Comparison of ENCODE assay signal across 34 cellular contexts in genomic region chr20:63868264-63868663, GRCh38. TPM values are rescaled to one million over a fixed set of nuclear protein-coding genes. Genes with fewer than 3 reads are reported as not detected.
DNase-seq lines count a peak whose midpoint lies in the region; TF ChIP-seq lines count a peak whose summit lies in the region.
"Had no signal": no experiment of that assay in that cellular context is flagged by ENCODE, and none has a peak within 500 bp of the region (broad histone marks: within the 10 kb centered on the region; RNA-seq: fewer than 3 reads in every experiment).

No MANE protein-coding gene starts in this region.

- peaks cover 29% of the 10 kb centered on the region for H3K4me1 Mint-ChIP-seq in activated CD4-positive, alpha-beta T cell treated with anti-CD3 and anti-CD28 coated beads, Interleukin-2, amount 10 ng/mL, durations not matched to agents 24 days and 14 days
- H3K4me1 Mint-ChIP-seq in Calu3 (ENCODE audit: low read depth, unreplicated experiment): peaks cover 10% of the 10 kb centered on the region
- peaks cover 24% of the 10 kb centered on the region for H3K4me1 Mint-ChIP-seq in activated T-helper 2 cell treated with anti-CD3 and anti-CD28 coated beads, Interferon-gamma antibody, Interleukin-2, Interleukin-4, amounts not matched to agents 10 μg/mL and 5 μg/mL and 100 μg/mL, durations not matched to agents 14 hours and 24 hours and 36 hours (ENCODE audit: low read depth)
- H3K4me1 Mint-ChIP-seq in neural crest cell: peaks cover 22% of the 10 kb centered on the region

- H3K27ac ChIP-seq in WERI-Rb-1 (no peak overlapping the region), esophagus squamous epithelium (no peak overlapping the region)
- H3K27ac ChIP-seq: 22Rv1, ascending aorta, gastroesophageal sphincter, stomach, thyroid gland had no signal

- no peak overlapping the region for H3K27ac Mint-ChIP-seq in activated CD4-positive, alpha-beta T cell treated with anti-CD3 and anti-CD28 coated beads, Interleukin-2, amount 10 ng/mL, durations not matched to agents 24 days and 14 days
- peak overlapping the region; percentile 6 for H3K27ac Mint-ChIP-seq in Calu3 (ENCODE audit: unreplicated experiment)
- H3K27ac Mint-ChIP-seq in activated T-helper 2 cell treated with anti-CD3 and anti-CD28 coated beads, Interferon-gamma antibody, Interleukin-2, Interleukin-4, amounts not matched to agents 10 μg/mL and 5 μg/mL and 100 μg/mL, durations not matched to agents 14 hours and 24 hours and 36 hours: peak overlapping the region; percentile 0
- no peak overlapping the region for H3K27ac Mint-ChIP-seq in neural crest cell (ENCODE audit: unreplicated experiment)
- H3K27ac Mint-ChIP-seq: activated naive CD8-positive, alpha-beta T cell treated with anti-CD3 and anti-CD28 coated beads, Interleukin-2, amount 10 ng/mL, durations not matched to agents 7 days and 5 days; activated T-helper 17 cell treated with anti-CD3 and anti-CD28 coated beads, Interleukin-2, amount 50 U/mL, for 72 hours had no signal

- TSS peak; percentile 12 for BruUV-seq in Calu3 (replicated peaks; lab: Mats Ljungman, UMichigan)

- H3K27me3 ChIP-seq in WERI-Rb-1 (ENCODE audit: insufficient read depth, low read depth, severe bottlenecking) (no peaks in the 10 kb centered on the region), esophagus squamous epithelium (no peaks in the 10 kb centered on the region)
- H3K27me3 ChIP-seq: ascending aorta, gastroesophageal sphincter, MG63, stomach, thyroid gland had no signal

- H3K4me3 ChIP-seq in WERI-Rb-1 (ENCODE audit: low read depth, low read length) (no peak overlapping the region), esophagus squamous epithelium (no peak overlapping the region)
- H3K4me3 ChIP-seq: ascending aorta, gastroesophageal sphincter, MG63, stomach, thyroid gland had no signal

- H3K36me3 ChIP-seq in WERI-Rb-1: no peaks in the 10 kb centered on the region
- H3K36me3 ChIP-seq in esophagus squamous epithelium: peaks cover 5 to 58% (median 25%) of the 10 kb centered on the region in 3 donors

- intact Hi-C loops in activated CD4-positive, alpha-beta T cell treated with anti-CD3 and anti-CD28 coated beads, Interleukin-2, amount 10 ng/mL, durations not matched to agents 24 days and 14 days (cut with micrococcal nuclease): loop anchor here (10.0 kb wide), 1 partner anchor 197 kb away; the partner anchor contains the start of gene TCEA2
- intact Hi-C loops in Calu3 (cut with micrococcal nuclease; ENCODE audit: unreplicated experiment): loop anchor here (10.0 kb wide), 1 partner anchor 153 kb away; no protein-coding TSS in a partner anchor
- intact Hi-C loops in activated T-helper 2 cell treated with anti-CD3 and anti-CD28 coated beads, Interferon-gamma antibody, Interleukin-2, Interleukin-4, amounts not matched to agents 10 μg/mL and 5 μg/mL and 100 μg/mL, durations not matched to agents 14 hours and 24 hours and 36 hours (cut with micrococcal nuclease): loop anchor here (5.0 to 10.0 kb wide), 4 partner anchors 81 to 233 kb away; partner anchors contain the start of genes LIME1, SAMD10 and SLC2A4RG
- intact Hi-C loops in esophagus squamous epithelium (cut with DNase I): no loop called here

- no peaks in the 10 kb centered on the region for H3K9me3 Mint-ChIP-seq in activated CD4-positive, alpha-beta T cell treated with anti-CD3 and anti-CD28 coated beads, Interleukin-2, amount 10 ng/mL, durations not matched to agents 24 days and 14 days
- H3K9me3 Mint-ChIP-seq in Calu3 (ENCODE audit: low read depth, unreplicated experiment): no peaks in the 10 kb centered on the region
- no peaks in the 10 kb centered on the region for H3K9me3 Mint-ChIP-seq in activated T-helper 2 cell treated with anti-CD3 and anti-CD28 coated beads, Interferon-gamma antibody, Interleukin-2, Interleukin-4, amounts not matched to agents 10 μg/mL and 5 μg/mL and 100 μg/mL, durations not matched to agents 14 hours and 24 hours and 36 hours
- no peaks in the 10 kb centered on the region for H3K9me3 Mint-ChIP-seq in neural crest cell
- H3K9me3 Mint-ChIP-seq: activated naive CD8-positive, alpha-beta T cell treated with anti-CD3 and anti-CD28 coated beads, Interleukin-2, amount 10 ng/mL, durations not matched to agents 7 days and 5 days; activated T-helper 17 cell treated with anti-CD3 and anti-CD28 coated beads, Interleukin-2, amount 50 U/mL, for 72 hours; immature natural killer cell; memory B cell had no signal

- 89 to 90% methylated on average over 5 of the region's 5 CpGs for WGBS in esophagus squamous epithelium, 2 donors

- DNase-seq in activated CD4-positive, alpha-beta T cell treated with anti-CD3 and anti-CD28 coated beads, Interleukin-2, amount 10 ng/mL, durations not matched to agents 24 days and 14 days: no peak
- DNase-seq in activated CD4-positive, alpha-beta T cell treated with anti-CD3 and anti-CD28 coated beads for 48 hours: no peak
- DNase-seq in Calu3 (no peak), neural crest cell (ENCODE audit: low read depth, low spot score) (no peak), WERI-Rb-1 (no peak), esophagus squamous epithelium (lab: John Stamatoyannopoulos, UW) (no peak), D341Med (ENCODE audit: low spot score) (no peak)
- no peak for DNase-seq in activated T-helper 2 cell treated with anti-CD3 and anti-CD28 coated beads, Interferon-gamma antibody, Interleukin-2, Interleukin-4, amounts not matched to agents 10 μg/mL and 5 μg/mL and 100 μg/mL, durations not matched to agents 14 hours and 24 hours and 36 hours (ENCODE audit: low spot score)
- DNase-seq: activated CD4-positive, alpha-beta T cell treated with anti-CD3 and anti-CD28 coated beads for 1 hour; activated naive CD8-positive, alpha-beta T cell treated with anti-CD3 and anti-CD28 coated beads, Interleukin-2, amount 10 ng/mL, durations not matched to agents 7 days and 5 days; CD4-positive, alpha-beta memory T cell; central memory CD4-positive, alpha-beta T cell; dermis blood vessel endothelial cell; hippocampal formation; immature natural killer cell; left colon; MG63; NCI-H1417; NCI-H2081 treated with DMSO at 0.1 percent for 48 hours; NCI-H345; occipital lobe; small intestine; stomach; T-helper 1 cell; thyroid gland had no signal

- TF ChIP-seq POLR2A in esophagus squamous epithelium (IDR thresholded peaks at IDR 0.05): no peak

- H3K4me1 ChIP-seq in esophagus squamous epithelium: peaks cover 19 to 57% (median 32%) of the 10 kb centered on the region in 3 donors

- H3K9me3 ChIP-seq in WERI-Rb-1 (ENCODE audit: severe bottlenecking) (no peaks in the 10 kb centered on the region), esophagus squamous epithelium (no peaks in the 10 kb centered on the region)
- H3K9me3 ChIP-seq: ascending aorta, gastroesophageal sphincter, MG63, stomach, thyroid gland had no signal

- H3K36me3 Mint-ChIP-seq in activated CD4-positive, alpha-beta T cell treated with anti-CD3 and anti-CD28 coated beads, Interleukin-2, amount 10 ng/mL, durations not matched to agents 24 days and 14 days (ENCODE audit: low read depth): peaks cover 47% of the 10 kb centered on the region
- H3K36me3 Mint-ChIP-seq in Calu3 (ENCODE audit: insufficient read depth, unreplicated experiment): peaks cover 100% of the 10 kb centered on the region
- H3K36me3 Mint-ChIP-seq in activated T-helper 2 cell treated with anti-CD3 and anti-CD28 coated beads, Interferon-gamma antibody, Interleukin-2, Interleukin-4, amounts not matched to agents 10 μg/mL and 5 μg/mL and 100 μg/mL, durations not matched to agents 14 hours and 24 hours and 36 hours (ENCODE audit: low read depth): peaks cover 42% of the 10 kb centered on the region
- peaks cover 4% of the 10 kb centered on the region for H3K36me3 Mint-ChIP-seq in neural crest cell (ENCODE audit: low read depth)

- peak overlapping the region; percentile 28 for H3K4me3 Mint-ChIP-seq in activated CD4-positive, alpha-beta T cell treated with anti-CD3 and anti-CD28 coated beads, Interleukin-2, amount 10 ng/mL, durations not matched to agents 24 days and 14 days
- H3K4me3 Mint-ChIP-seq in Calu3 (ENCODE audit: low read depth, unreplicated experiment) (peak overlapping the region; percentile 0), neural crest cell (peak overlapping the region; percentile 69)
- H3K4me3 Mint-ChIP-seq in activated T-helper 2 cell treated with anti-CD3 and anti-CD28 coated beads, Interferon-gamma antibody, Interleukin-2, Interleukin-4, amounts not matched to agents 10 μg/mL and 5 μg/mL and 100 μg/mL, durations not matched to agents 14 hours and 24 hours and 36 hours (ENCODE audit: low read depth): no peak overlapping the region
- H3K4me3 Mint-ChIP-seq: activated naive CD8-positive, alpha-beta T cell treated with anti-CD3 and anti-CD28 coated beads, Interleukin-2, amount 10 ng/mL, durations not matched to agents 7 days and 5 days; activated T-helper 17 cell treated with anti-CD3 and anti-CD28 coated beads, Interleukin-2, amount 50 U/mL, for 72 hours; immature natural killer cell; memory B cell had no signal

- TF ChIP-seq CTCF in Calu3 (IDR thresholded peaks at IDR 0.05; ENCODE audit: unreplicated experiment): no peak
- TF ChIP-seq CTCF in neural crest cell (conservative IDR thresholded peaks at IDR 0.05): no peak
- no peak for TF ChIP-seq CTCF in WERI-Rb-1 (IDR thresholded peaks at IDR 0.05; ENCODE audit: low read depth, low read length)
- no peak for TF ChIP-seq CTCF in esophagus squamous epithelium (IDR thresholded peaks at IDR 0.05)

- H3K27me3 Mint-ChIP-seq in activated CD4-positive, alpha-beta T cell treated with anti-CD3 and anti-CD28 coated beads, Interleukin-2, amount 10 ng/mL, durations not matched to agents 24 days and 14 days: no peaks in the 10 kb centered on the region
- H3K27me3 Mint-ChIP-seq in Calu3 (ENCODE audit: unreplicated experiment) (no peaks in the 10 kb centered on the region), neural crest cell (ENCODE audit: low read depth) (no peaks in the 10 kb centered on the region)
- H3K27me3 Mint-ChIP-seq in activated T-helper 2 cell treated with anti-CD3 and anti-CD28 coated beads, Interferon-gamma antibody, Interleukin-2, Interleukin-4, amounts not matched to agents 10 μg/mL and 5 μg/mL and 100 μg/mL, durations not matched to agents 14 hours and 24 hours and 36 hours (ENCODE audit: low read depth): no peaks in the 10 kb centered on the region
- H3K27me3 Mint-ChIP-seq: activated naive CD8-positive, alpha-beta T cell treated with anti-CD3 and anti-CD28 coated beads, Interleukin-2, amount 10 ng/mL, durations not matched to agents 7 days and 5 days; activated T-helper 17 cell treated with anti-CD3 and anti-CD28 coated beads, Interleukin-2, amount 50 U/mL, for 72 hours; CD4-positive, alpha-beta memory T cell; memory B cell had no signal

- CTCF ChIA-PET in Calu3 (lab: Charles Lee): interaction anchor here (0.6 kb wide), 1 partner anchor 90 kb away, joined by 3 read pairs; no protein-coding TSS in a partner anchor

RNA-seq across cellular contexts. Expression of gene TPD52L2, which starts 3.2 kb away (rescaled TPM):
- 75.9 and 78.8 TPM in 2 replicates for total RNA-seq in activated CD4-positive, alpha-beta T cell treated with anti-CD3 and anti-CD28 coated beads, Interleukin-2, amount 10 ng/mL, durations not matched to agents 24 days and 14 days
- total RNA-seq in Calu3 (2022): 192 and 197 TPM in 2 replicates
- total RNA-seq in activated T-helper 2 cell treated with anti-CD3 and anti-CD28 coated beads, Interferon-gamma antibody, Interleukin-2, Interleukin-4, amounts not matched to agents 10 μg/mL and 5 μg/mL and 100 μg/mL, durations not matched to agents 14 hours and 24 hours and 36 hours: 62.5 and 66.7 TPM in 2 replicates
- total RNA-seq in neural crest cell: 57.4 and 58.2 TPM in 2 replicates
- total RNA-seq in esophagus squamous epithelium: 100 to 1,000 TPM in 3 of 4 donors, 10 to 100 TPM in 1; 97.1 to 124 (median 116) TPM

RNA-seq across cellular contexts. Expression of gene ABHD16B, which starts 7.0 kb away (rescaled TPM):
- 0.19 TPM in 1 of 2 replicates, not detected in the other for total RNA-seq in activated CD4-positive, alpha-beta T cell treated with anti-CD3 and anti-CD28 coated beads, Interleukin-2, amount 10 ng/mL, durations not matched to agents 24 days and 14 days
- total RNA-seq in Calu3 (2022) (0.24 TPM in 1 of 2 replicates, not detected in the other), neural crest cell (not detected in 2 replicates), esophagus squamous epithelium (not detected)
- 0.16 TPM in 1 of 2 replicates, not detected in the other for total RNA-seq in activated T-helper 2 cell treated with anti-CD3 and anti-CD28 coated beads, Interferon-gamma antibody, Interleukin-2, Interleukin-4, amounts not matched to agents 10 μg/mL and 5 μg/mL and 100 μg/mL, durations not matched to agents 14 hours and 24 hours and 36 hours
- total RNA-seq: activated naive CD8-positive, alpha-beta T cell treated with anti-CD3 and anti-CD28 coated beads, Interleukin-2, amount 10 ng/mL, durations not matched to agents 7 days and 5 days; ascending aorta; CD4-positive, alpha-beta memory T cell; dermis blood vessel endothelial cell; gastroesophageal sphincter; H4; left colon; occipital lobe; renal cortical epithelial cell; RPMI7951; SK-MEL-5; stomach; thyroid gland had no signal

RNA-seq across cellular contexts. Expression of gene DNAJC5, which starts 26.7 kb away (rescaled TPM):
- 42.3 and 43.1 TPM in 2 replicates for total RNA-seq in activated CD4-positive, alpha-beta T cell treated with anti-CD3 and anti-CD28 coated beads, Interleukin-2, amount 10 ng/mL, durations not matched to agents 24 days and 14 days
- 79.9 and 85.9 TPM in 2 replicates for total RNA-seq in Calu3 (2022)
- total RNA-seq in activated T-helper 2 cell treated with anti-CD3 and anti-CD28 coated beads, Interferon-gamma antibody, Interleukin-2, Interleukin-4, amounts not matched to agents 10 μg/mL and 5 μg/mL and 100 μg/mL, durations not matched to agents 14 hours and 24 hours and 36 hours: 38.1 and 40.0 TPM in 2 replicates
- total RNA-seq in neural crest cell: 46.9 and 47.3 TPM in 2 replicates
- total RNA-seq in esophagus squamous epithelium: 10 to 100 TPM; 58.7 to 89.5 (median 75.4) TPM

RNA-seq across cellular contexts. Expression of gene ZBTB46, which starts 37.2 kb away (rescaled TPM):
- 0.84 and 1.0 TPM in 2 replicates for total RNA-seq in activated CD4-positive, alpha-beta T cell treated with anti-CD3 and anti-CD28 coated beads, Interleukin-2, amount 10 ng/mL, durations not matched to agents 24 days and 14 days
- total RNA-seq in Calu3 (2022) (2.5 and 3.2 TPM in 2 replicates), neural crest cell (23.7 and 23.8 TPM in 2 replicates), esophagus squamous epithelium (1 to 10 TPM in 3 of 4 donors, under 1 TPM in 1; 0.79 to 4.2 (median 2.0) TPM)
- 1.1 and 1.9 TPM in 2 replicates for total RNA-seq in activated T-helper 2 cell treated with anti-CD3 and anti-CD28 coated beads, Interferon-gamma antibody, Interleukin-2, Interleukin-4, amounts not matched to agents 10 μg/mL and 5 μg/mL and 100 μg/mL, durations not matched to agents 14 hours and 24 hours and 36 hours

Comparison
In these comparisons a context has a peak if more than half of its experiments do, and no peak if none do; other contexts are left out.
1. H3K27ac Mint-ChIP-seq: peak in Calu3 (single experiment) and activated T-helper 2 cell treated with anti-CD3 and anti-CD28 coated beads, Interferon-gamma antibody, Interleukin-2, Interleukin-4, amounts not matched to agents 10 μg/mL and 5 μg/mL and 100 μg/mL, durations not matched to agents 14 hours and 24 hours and 36 hours (single experiment); none in activated CD4-positive, alpha-beta T cell treated with anti-CD3 and anti-CD28 coated beads, Interleukin-2, amount 10 ng/mL, durations not matched to agents 24 days and 14 days (single experiment) and neural crest cell (single experiment).